ENCODE assay signal across 7 cellular contexts in the genomic region with DNA sequence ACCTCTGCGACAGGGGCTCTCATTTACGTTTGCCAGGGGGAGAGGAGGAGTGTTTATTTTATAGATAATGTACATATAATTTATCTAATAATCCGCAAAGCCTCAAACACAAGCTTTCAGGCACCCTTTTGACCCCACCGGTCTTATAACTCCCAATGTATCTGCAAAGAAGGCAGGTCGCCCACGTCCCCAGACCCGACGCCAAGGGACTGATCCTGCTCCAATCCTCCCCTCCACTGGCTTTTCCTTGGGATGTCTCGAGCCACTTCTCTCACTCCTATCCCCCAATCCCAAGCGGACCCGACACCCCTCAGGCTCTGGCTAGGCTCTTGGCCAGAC. TPM values are rescaled to one million over a fixed set of nuclear protein-coding genes. Genes with fewer than 3 reads are reported as not detected.
DNase-seq lines count a peak whose midpoint lies in the region; ATAC-seq and TF ChIP-seq lines count a peak whose summit lies in the region.

No MANE protein-coding gene starts in this region.

- H3K9me3 Mint-ChIP-seq in natural killer cell treated with Interleukin-12 subunit alpha and Interleukin-12 subunit beta and Interleukin-15 and Interleukin-18, amount 100 ng/mL, for 72 hours = no peaks in the 10 kb centered on the region

- ATAC-seq in GM21576 (IDR thresholded peaks at IDR 0.05; ENCODE audit: unreplicated experiment) (peak; percentile 2), HG02885 (IDR thresholded peaks at IDR 0.05; ENCODE audit: poor library complexity, unreplicated experiment) (no peak)
- no peak for ATAC-seq in natural killer cell treated with Interleukin-12 subunit alpha and Interleukin-12 subunit beta and Interleukin-15 and Interleukin-18, amount 100 ng/mL, for 72 hours

- H3K27ac Mint-ChIP-seq in natural killer cell treated with Interleukin-12 subunit alpha and Interleukin-12 subunit beta and Interleukin-15 and Interleukin-18, amount 100 ng/mL, for 72 hours = peak overlapping the region; percentile 96 to 97

- H3K4me3 ChIP-seq in MG63 = peak overlapping the region; percentile 91
- H3K4me3 ChIP-seq in coronary artery = peak overlapping the region; percentile 84

- H3K9me3 ChIP-seq in MG63 = no peaks in the 10 kb centered on the region

- DNase-seq in MG63 (no peak), coronary artery (ENCODE audit: low spot score) (no peak), SW 1271 (lab: John Stamatoyannopoulos, UW) (no peak), pons (ENCODE audit: low spot score) (no peak)
- DNase-seq in natural killer cell treated with Interleukin-12 subunit alpha and Interleukin-12 subunit beta and Interleukin-15 and Interleukin-18, amount 100 ng/mL, for 72 hours (ENCODE audit: low spot score) = no peak

- peaks cover 8% of the 10 kb centered on the region for H3K36me3 ChIP-seq in MG63

- peaks cover 13% of the 10 kb centered on the region for H3K36me3 Mint-ChIP-seq in natural killer cell treated with Interleukin-12 subunit alpha and Interleukin-12 subunit beta and Interleukin-15 and Interleukin-18, amount 100 ng/mL, for 72 hours

- peaks cover 14 to 39% of the 10 kb centered on the region in 2 donors for H3K4me1 Mint-ChIP-seq in natural killer cell treated with Interleukin-12 subunit alpha and Interleukin-12 subunit beta and Interleukin-15 and Interleukin-18, amount 100 ng/mL, for 72 hours (ENCODE audit: low read depth in 2 of 2)

- H3K4me3 Mint-ChIP-seq in natural killer cell treated with Interleukin-12 subunit alpha and Interleukin-12 subunit beta and Interleukin-15 and Interleukin-18, amount 100 ng/mL, for 72 hours = peak overlapping the region; percentile 96

- no peak for TF ChIP-seq CTCF in coronary artery (IDR thresholded peaks at IDR 0.05)

- H3K27me3 Mint-ChIP-seq in natural killer cell treated with Interleukin-12 subunit alpha and Interleukin-12 subunit beta and Interleukin-15 and Interleukin-18, amount 100 ng/mL, for 72 hours = no peaks in the 10 kb centered on the region

- H3K27ac ChIP-seq in coronary artery = peak overlapping the region; percentile 88 to 94

- H3K27me3 ChIP-seq in MG63 = no peaks in the 10 kb centered on the region

RNA-seq across cellular contexts. Expression of gene DCP1A, which starts 0.5 kb away (rescaled TPM):
- total RNA-seq in MG63 (2014; rRNA removed; shearing (Covaris generic); ENCODE audit: low replicate concordance) = 4.4 and 5.9 TPM in 2 replicates
- 10 to 100 TPM; 28.3 to 31.1 TPM for total RNA-seq in natural killer cell treated with Interleukin-12 subunit alpha and Interleukin-12 subunit beta and Interleukin-15 and Interleukin-18, amount 100 ng/mL, for 72 hours
